8 cellular contexts compared by ENCODE assay signal in genomic region chr10:4512557-4513286, GRCh38.
DNase-seq lines count a peak whose midpoint lies in the region; ATAC-seq and TF ChIP-seq lines count a peak whose summit lies in the region.

No MANE protein-coding gene starts in this region.

- H3K27ac ChIP-seq in epithelial cell of prostate, result peak overlapping the region; percentile 11

- H3K27me3 ChIP-seq in GM06990 (replicated peaks; ENCODE audit: control insufficient read depth, insufficient read depth, low read length), result peaks cover 1% of the 10 kb centered on the region; the same call in 1 of the 2 replicates

- no peak for DNase-seq in GM06990 (ENCODE audit: extremely low read depth, insufficient read length)
- peak; percentile 55 for DNase-seq in NCI-H446 treated with DMSO at 0.1 percent for 48 hours (lab: John Stamatoyannopoulos, UW)
- DNase-seq in epithelial cell of prostate (ENCODE audit: low read depth, low spot score), result peak; percentile 34
- DNase-seq in omental fat pad (ENCODE audit: low spot score), result no peak
- DNase-seq in superior temporal gyrus (ENCODE audit: extremely low spot score), result no peak
- DNase-seq in NCI-H2196 (lab: John Stamatoyannopoulos, UW; ENCODE audit: unreplicated experiment), result no peak
- DNase-seq in stimulated activated naive CD4-positive, alpha-beta T cell (lab: John Stamatoyannopoulos, UW), result no peak

- TF ChIP-seq CTCF in GM06990 (IDR thresholded peaks at IDR 0.05; ENCODE audit: insufficient read depth, low read length, poor library complexity, severe bottlenecking) (peak; percentile 28), omental fat pad (IDR thresholded peaks at IDR 0.05) (no peak)

- H3K4me3 ChIP-seq in GM06990 (replicated peaks; ENCODE audit: low read depth, low read length), result no peak overlapping the region

- H3K36me3 ChIP-seq in GM06990 (ENCODE audit: control insufficient read depth, insufficient read depth, low read length), result no peaks in the 10 kb centered on the region

- ATAC-seq in omental fat pad (ENCODE audit: low FRiP score) (peak; percentile 54), HG02884 (IDR thresholded peaks at IDR 0.05; ENCODE audit: unreplicated experiment) (no peak)

Comparison
In these comparisons a context has a peak if more than half of its experiments do, and no peak if none do; other contexts are left out.
1. DNase-seq: peak in NCI-H446 treated with DMSO at 0.1 percent for 48 hours (single experiment) and epithelial cell of prostate (single experiment); none in GM06990 (single experiment), omental fat pad (single experiment), superior temporal gyrus (single experiment), NCI-H2196 (single experiment) and stimulated activated naive CD4-positive, alpha-beta T cell (0 of 6).